Comparison of ENCODE assay signal across 8 cellular contexts in the genomic region with DNA sequence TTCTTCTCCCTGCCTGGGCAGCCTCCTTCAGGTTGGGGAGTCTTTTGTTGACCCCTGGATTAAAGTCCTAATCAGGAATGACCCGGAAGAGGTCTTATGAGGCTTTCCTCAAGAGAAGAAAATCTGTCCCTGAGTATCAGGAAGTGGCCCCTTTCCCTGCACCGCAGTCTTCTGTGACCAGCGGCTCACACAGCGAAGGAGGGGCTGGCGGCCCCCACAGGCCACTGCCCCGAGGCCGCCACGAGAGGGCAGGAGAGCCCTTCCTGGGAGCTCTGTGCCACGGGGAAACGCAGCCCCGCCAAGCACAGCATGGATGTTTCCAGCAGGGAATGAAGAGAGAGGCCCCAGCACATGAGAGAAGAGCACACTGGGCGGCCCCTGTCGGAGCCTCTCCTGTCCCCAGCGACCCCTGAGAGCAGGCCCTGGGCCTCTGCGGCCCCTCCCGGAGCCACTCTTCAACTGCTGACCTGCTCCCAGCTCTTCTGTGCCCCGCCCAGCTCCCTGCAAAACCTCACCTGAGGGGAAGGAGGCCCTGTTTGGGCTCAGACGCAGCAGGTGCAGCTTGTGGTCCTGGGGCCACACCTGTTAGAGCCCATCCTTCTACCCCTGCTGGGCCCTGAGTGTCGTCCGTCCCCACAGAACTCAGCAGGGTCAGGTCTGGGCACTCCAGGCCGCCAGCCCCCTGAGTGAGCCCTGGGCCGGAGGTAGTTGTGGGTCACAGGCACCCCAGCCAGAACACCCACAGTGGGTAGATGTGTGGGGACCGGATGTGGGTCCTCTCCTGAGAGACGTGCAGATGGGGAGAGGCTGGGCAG. TPM values are rescaled to one million over a fixed set of nuclear protein-coding genes. Genes with fewer than 3 reads are reported as not detected.
A peak's percentile ranks its signal among the peaks of the same experiment; 100 is the strongest.
DNase-seq lines count a peak whose midpoint lies in the region; ATAC-seq and TF ChIP-seq lines count a peak whose summit lies in the region.

No MANE protein-coding gene starts in this region.

- H3K27me3 ChIP-seq in HAP-1 (ENCODE audit: low read depth) = no peaks in the 10 kb centered on the region

- H3K36me3 ChIP-seq in HAP-1 (replicated peaks) = peaks cover 8% of the 10 kb centered on the region; the same call in 1 of the 2 replicates

- H3K4me1 ChIP-seq in HAP-1 = peaks cover 12% of the 10 kb centered on the region

- DNase-seq in AG10803 (ENCODE audit: low read depth) (peak; percentile 81), HAP-1 (ENCODE audit: low spot score in 2 of 2) (peak; percentile 81 to 89), NCI-H510A (lab: John Stamatoyannopoulos, UW) (peak; percentile 37), cerebellar cortex (ENCODE audit: low spot score) (peak; percentile 88), left colon (peak; percentile 77 to 79)
- DNase-seq in activated CD4-positive, alpha-beta T cell treated with anti-CD3 and anti-CD28 coated beads for 4 hours = peak; percentile 69 to 71
- peak; percentile 46 to 64 (median 55) for DNase-seq in stimulated activated CD4-positive, alpha-beta T cell treated with anti-CD3 and anti-CD28 coated beads, Interleukin-1b, Interleukin-23, amount 100 ng/mL, for 24 hours (ENCODE audit: low read depth in 4 of 4, low spot score in 1 of 4)

- TF ChIP-seq CTCF in AG10803 (conservative IDR thresholded peaks at IDR 0.05; ENCODE audit: low read length) = peak; percentile 89

- intact Hi-C loops in left colon (cut with DNase I, micrococcal nuclease) = loop anchor here (5.0 kb wide), 2 partner anchors 145 to 150 kb away; no protein-coding TSS in a partner anchor

- no peak overlapping the region for H3K4me3 ChIP-seq in AG10803 (ENCODE audit: low read length)
- H3K4me3 ChIP-seq in HAP-1 = no peak overlapping the region

- in situ Hi-C loops in HAP-1 (cut with MboI; ENCODE audit: low sequenced_read_pairs) = loop anchor here (25.0 kb wide), 1 partner anchor 520 kb away; no protein-coding TSS in a partner anchor

- ATAC-seq in left colon = peak; percentile 62
- ATAC-seq in HG03159 (IDR thresholded peaks at IDR 0.05; ENCODE audit: unreplicated experiment) = no peak

- H3K9me3 ChIP-seq in HAP-1 = no peaks in the 10 kb centered on the region

RNA-seq across cellular contexts. Expression of a gene that starts 4.9 kb away (rescaled TPM):
- 10 to 100 TPM; 21.7 to 26.1 TPM for total RNA-seq in left colon

Comparison
In these comparisons a context has a peak if more than half of its experiments do, and no peak if none do; other contexts are left out.
1. DNase-seq: peak in every context shown above with its lines; median percentile 88 in cerebellar cortex; 85 in HAP-1; 81 in AG10803; 78 in left colon; 70 in activated CD4-positive, alpha-beta T cell treated with anti-CD3 and anti-CD28 coated beads for 4 hours; 55 in stimulated activated CD4-positive, alpha-beta T cell treated with anti-CD3 and anti-CD28 coated beads, Interleukin-1b, Interleukin-23, amount 100 ng/mL, for 24 hours; 37 in NCI-H510A.